In genomic region chr17:78963378-78963777, GRCh38 we compare ENCODE assay signal across 19 cellular contexts. TPM values are rescaled to one million over a fixed set of nuclear protein-coding genes. Genes with fewer than 3 reads are reported as not detected.
A peak's percentile ranks its signal among the peaks of the same experiment; 100 is the strongest.
DNase-seq lines count a peak whose midpoint lies in the region; ATAC-seq and TF ChIP-seq lines count a peak whose summit lies in the region.
"Had no signal": no experiment of that assay in that cellular context is flagged by ENCODE, and none has a peak within 500 bp of the region (broad histone marks: within the 10 kb centered on the region; RNA-seq: fewer than 3 reads in every experiment).

No MANE protein-coding gene starts in this region.

- DNase-seq in HCT116 (ENCODE audit: low read depth, low spot score) (no peak), T-helper 17 cell (no peak), osteoblast (ENCODE audit: insufficient read length, low spot score, missing footprints) (peak; percentile 23), head of caudate nucleus (no peak), T-cell (no peak)
- no peak for DNase-seq in activated CD8-positive, alpha-beta T cell treated with anti-CD3 and anti-CD28 coated beads, Interleukin-2, amount 10 ng/mL, durations not matched to agents 7 days and 5 days
- DNase-seq: CD4-positive, alpha-beta T cell; DMS 273 treated with DMSO at 0.1 percent for 48 hours; DMS53; DND-41; GOT3; H7; KBM-7 had no signal

- RAD21 ChIA-PET in HCT116 (lab: Charles Lee; ENCODE audit: low non-redundant PET in 1 of 2, low total read pairs in 2 of 2, uncharacterized antibody in 2 of 2, unreplicated experiment in 2 of 2): interaction anchor here in 1 of 2 experiments (0.7 kb wide), 1 partner anchor 226 kb away, joined by 3 read pairs; no protein-coding TSS in a partner anchor

- 0 out of 22 replicates have a peak, but pooled peaks cover 0 to 4% (median 0%) of the 10 kb centered on the region in 11 experiments for H3K9me3 ChIP-seq in BLaER1 treated with 17β-estradiol and CSF1 and Interleukin-3, amounts not matched to agents 10 nM and 100 nM (replicated peaks in 1 of 11)
- H3K9me3 ChIP-seq in HCT116 (ENCODE audit: control insufficient read depth in 1 of 2, insufficient read depth in 1 of 2, low read depth in 1 of 2, low read length in 2 of 2): no peaks in the 10 kb centered on the region
- no peaks in the 10 kb centered on the region for H3K9me3 ChIP-seq in T-helper 17 cell (ENCODE audit: control insufficient read depth, low read length, poor library complexity, severe bottlenecking)
- no peaks in the 10 kb centered on the region for H3K9me3 ChIP-seq in osteoblast (ENCODE audit: low read depth, low read length)

- H4K20me1 ChIP-seq in BLaER1 treated with 17β-estradiol and CSF1 and Interleukin-3, amounts not matched to agents 10 nM and 100 nM: no peaks in the 10 kb centered on the region; a peak in 1 of 22 replicates
- H4K20me1 ChIP-seq in HCT116 (ENCODE audit: insufficient read depth) (no peaks in the 10 kb centered on the region), osteoblast (ENCODE audit: insufficient read depth, low read length) (no peaks in the 10 kb centered on the region)

- peak overlapping the region in 8 of 11 experiments; percentile 43 to 82 (median 66); a peak in 13 of 22 replicates for H3K4me2 ChIP-seq in BLaER1 treated with 17β-estradiol and CSF1 and Interleukin-3, amounts not matched to agents 10 nM and 100 nM
- peak overlapping the region; percentile 59 for H3K4me2 ChIP-seq in HCT116 (ENCODE audit: low read length)
- no peak overlapping the region for H3K4me2 ChIP-seq in osteoblast (ENCODE audit: insufficient read depth, low read length)

- no peak overlapping the region for H3K27ac Mint-ChIP-seq in T-helper 17 cell
- no peak overlapping the region for H3K27ac Mint-ChIP-seq in activated CD8-positive, alpha-beta T cell treated with anti-CD3 and anti-CD28 coated beads, Interleukin-2, amount 10 ng/mL, durations not matched to agents 7 days and 5 days
- H3K27ac Mint-ChIP-seq in T-cell: no peak overlapping the region
- H3K27ac Mint-ChIP-seq: B cell; CD4-positive, alpha-beta T cell; IgD-negative memory B cell had no signal

- H3K4me3 Mint-ChIP-seq in T-helper 17 cell (peak overlapping the region; percentile 45), T-cell (no peak overlapping the region)
- H3K4me3 Mint-ChIP-seq in activated CD8-positive, alpha-beta T cell treated with anti-CD3 and anti-CD28 coated beads, Interleukin-2, amount 10 ng/mL, durations not matched to agents 7 days and 5 days: no peak overlapping the region
- H3K4me3 Mint-ChIP-seq: B cell; CD4-positive, alpha-beta T cell; IgD-negative memory B cell had no signal

- H3K27me3 ChIP-seq in BLaER1 treated with 17β-estradiol and CSF1 and Interleukin-3, amounts not matched to agents 10 nM and 100 nM: no peaks in the 10 kb centered on the region
- H3K27me3 ChIP-seq in HCT116 (ENCODE audit: insufficient read depth, low read length) (no peaks in the 10 kb centered on the region), osteoblast (ENCODE audit: insufficient read depth, low read length) (no peaks in the 10 kb centered on the region)

- BruUV-seq in HCT116 (replicated peaks; lab: Mats Ljungman, UMichigan): no TSS peak

- H3K9me3 Mint-ChIP-seq in activated CD8-positive, alpha-beta T cell treated with anti-CD3 and anti-CD28 coated beads, Interleukin-2, amount 10 ng/mL, durations not matched to agents 7 days and 5 days (ENCODE audit: insufficient read depth): no peaks in the 10 kb centered on the region
- H3K9me3 Mint-ChIP-seq in T-cell: no peaks in the 10 kb centered on the region
- H3K9me3 Mint-ChIP-seq: CD4-positive, alpha-beta T cell; IgD-negative memory B cell had no signal

- H3K27ac ChIP-seq in BLaER1 treated with 17β-estradiol and CSF1 and Interleukin-3, amounts not matched to agents 10 nM and 100 nM: peak overlapping the region in 4 of 11 experiments; percentile 4 to 54 (median 20); a peak in 4 of 22 replicates
- H3K27ac ChIP-seq in HCT116 (ENCODE audit: low read depth, low read length) (no peak overlapping the region), osteoblast (ENCODE audit: low read depth, low read length) (no peak overlapping the region)
- H3K27ac ChIP-seq: C4-2B had no signal

- no peak for TF ChIP-seq POLR2A in HCT116 (IDR thresholded peaks at IDR 0.05; ENCODE audit: borderline replicate concordance, extremely low read depth, insufficient read depth, insufficient read length)

- no peak overlapping the region for H3K9ac ChIP-seq in BLaER1 treated with 17β-estradiol and CSF1 and Interleukin-3, amounts not matched to agents 10 nM and 100 nM
- no peak overlapping the region for H3K9ac ChIP-seq in HCT116 (ENCODE audit: low read length)

- H3K27me3 Mint-ChIP-seq in T-helper 17 cell (peaks cover 6% of the 10 kb centered on the region), T-cell (peaks cover 0 to 3% of the 10 kb centered on the region in 2 donors)
- no peaks in the 10 kb centered on the region for H3K27me3 Mint-ChIP-seq in activated CD8-positive, alpha-beta T cell treated with anti-CD3 and anti-CD28 coated beads, Interleukin-2, amount 10 ng/mL, durations not matched to agents 7 days and 5 days (ENCODE audit: low read depth)
- H3K27me3 Mint-ChIP-seq: B cell; CD4-positive, alpha-beta T cell; IgD-negative memory B cell had no signal

- ATAC-seq in HCT116 (no peak), T-helper 17 cell (no peak), T-cell (replicated peaks in 1 of 4) (no peak), GM19397 (IDR thresholded peaks at IDR 0.05; ENCODE audit: unreplicated experiment) (no peak)
- no peak for ATAC-seq in activated CD8-positive, alpha-beta T cell treated with anti-CD3 and anti-CD28 coated beads, Interleukin-2, amount 10 ng/mL, durations not matched to agents 7 days and 5 days
- ATAC-seq: GM12878 had no signal

- intact Hi-C loops in HCT116 (cut with micrococcal nuclease): no loop called here
- intact Hi-C loops in head of caudate nucleus (cut with DNase I): no loop called here

- CTCF ChIA-PET in HCT116 (lab: Charles Lee) (interaction anchor here (4.9 kb wide), 1 partner anchor 8 kb away, joined by 21 read pairs; no protein-coding TSS in a partner anchor), T-cell (lab: Charles Lee) (interaction anchor here (0.6 to 0.7 kb wide), 2 partner anchors 393 to 432 kb away, joined by 3 to 4 read pairs; no protein-coding TSS in a partner anchor)
- CTCF ChIA-PET in activated CD8-positive, alpha-beta T cell treated with anti-CD3 and anti-CD28 coated beads, Interleukin-2, amount 10 ng/mL, durations not matched to agents 7 days and 5 days (lab: Charles Lee): no interaction called here

- H3K9me2 ChIP-seq in HCT116 (ENCODE audit: insufficient read depth): no peaks in the 10 kb centered on the region

- POLR2A ChIA-PET in HCT116 (lab: Charles Lee): no interaction called here
- POLR2A ChIA-PET in activated CD8-positive, alpha-beta T cell treated with anti-CD3 and anti-CD28 coated beads, Interleukin-2, amount 10 ng/mL, durations not matched to agents 7 days and 5 days (lab: Charles Lee): interaction anchor here (0.5 kb wide), 1 partner anchor 1686 kb away, joined by 3 read pairs; no protein-coding TSS in a partner anchor
- POLR2A ChIA-PET in T-cell (lab: Charles Lee): no interaction called here

- H3K4me1 Mint-ChIP-seq in T-helper 17 cell (peaks cover 5% of the 10 kb centered on the region), T-cell (no peaks in the 10 kb centered on the region)
- H3K4me1 Mint-ChIP-seq in activated CD8-positive, alpha-beta T cell treated with anti-CD3 and anti-CD28 coated beads, Interleukin-2, amount 10 ng/mL, durations not matched to agents 7 days and 5 days (ENCODE audit: low read depth): no peaks in the 10 kb centered on the region

- H2AFZ ChIP-seq in HCT116 (ENCODE audit: low read depth, low read length, poor library complexity, severe bottlenecking) (no peak overlapping the region), osteoblast (ENCODE audit: low read length) (no peak overlapping the region)

- H3K36me3 Mint-ChIP-seq in T-helper 17 cell (ENCODE audit: low read depth): no peaks in the 10 kb centered on the region
- peaks cover 2% of the 10 kb centered on the region for H3K36me3 Mint-ChIP-seq in activated CD8-positive, alpha-beta T cell treated with anti-CD3 and anti-CD28 coated beads, Interleukin-2, amount 10 ng/mL, durations not matched to agents 7 days and 5 days (ENCODE audit: low read depth)
- no peaks in the 10 kb centered on the region for H3K36me3 Mint-ChIP-seq in T-cell
- H3K36me3 Mint-ChIP-seq: IgD-negative memory B cell had no signal

- TF ChIP-seq CTCF in HCT116 (IDR thresholded peaks at IDR 0.05 in 2 of 3, conservative IDR thresholded peaks at IDR 0.05 in 1 of 3; ENCODE audit: borderline replicate concordance in 1 of 3, insufficient read depth in 1 of 3, low read depth in 2 of 3, low read length in 2 of 3) (no peak), osteoblast (IDR thresholded peaks at IDR 0.05; ENCODE audit: extremely low read depth, low read depth, low read length) (no peak)

- H3K79me2 ChIP-seq in HCT116 (ENCODE audit: insufficient read depth, low read length) (no peaks in the 10 kb centered on the region), osteoblast (ENCODE audit: insufficient read depth, low read length) (no peaks in the 10 kb centered on the region)

- no peaks in the 10 kb centered on the region for H3K36me3 ChIP-seq in BLaER1 treated with 17β-estradiol and CSF1 and Interleukin-3, amounts not matched to agents 10 nM and 100 nM
- H3K36me3 ChIP-seq in HCT116 (ENCODE audit: control insufficient read depth in 1 of 2, insufficient read depth in 2 of 2, low read length in 2 of 2): peaks cover 0 to 2% of the 10 kb centered on the region in 2 experiments; a peak in 2 of 4 replicates
- H3K36me3 ChIP-seq in osteoblast (ENCODE audit: insufficient read depth, low read length): no peaks in the 10 kb centered on the region

- H3K4me1 ChIP-seq in BLaER1 treated with 17β-estradiol and CSF1 and Interleukin-3, amounts not matched to agents 10 nM and 100 nM: peaks cover 9 to 77% (median 60%) of the 10 kb centered on the region in 10 experiments; a peak in 19 of 20 replicates
- H3K4me1 ChIP-seq in HCT116 (ENCODE audit: control insufficient read depth in 1 of 2, insufficient read depth in 2 of 2, low read length in 2 of 2): peaks cover 19 to 55% of the 10 kb centered on the region in 2 experiments
- peaks cover 7% of the 10 kb centered on the region for H3K4me1 ChIP-seq in osteoblast (ENCODE audit: insufficient read depth, low read length)

- H3K4me3 ChIP-seq in BLaER1 treated with 17β-estradiol and CSF1 and Interleukin-3, amounts not matched to agents 10 nM and 100 nM: no peak overlapping the region
- H3K4me3 ChIP-seq in HCT116 (replicated peaks in 1 of 2; ENCODE audit: low read depth in 1 of 2, low read length in 2 of 2) (no peak overlapping the region), osteoblast (ENCODE audit: insufficient read depth, low read length) (no peak overlapping the region)
- H3K4me3 ChIP-seq: GM12878 had no signal

- TF ChIP-seq RAD21 in HCT116 (IDR thresholded peaks at IDR 0.05; ENCODE audit: low read depth): no peak

RNA-seq across cellular contexts. Expression of gene LGALS3BP, which starts 16.3 kb away (rescaled TPM):
- total RNA-seq in HCT116 (2021; ENCODE audit: unreplicated experiment) (389 TPM), T-helper 17 cell (10 to 100 TPM; 31.7 to 45.2 TPM), osteoblast (388 and 457 TPM in 2 replicates), T-cell (10 to 100 TPM; 28.2 to 80.7 (median 51.6) TPM)
- 454 and 562 TPM in 2 replicates for polyA plus RNA-seq in HCT116 (2012)
- total RNA-seq in activated CD8-positive, alpha-beta T cell treated with anti-CD3 and anti-CD28 coated beads, Interleukin-2, amount 10 ng/mL, durations not matched to agents 7 days and 5 days: 100 to 1,000 TPM; 172 to 181 TPM

RNA-seq across cellular contexts. Expression of gene TIMP2, which starts 38.2 kb away (rescaled TPM):
- 64.8 TPM for total RNA-seq in HCT116 (2021; ENCODE audit: unreplicated experiment)
- polyA plus RNA-seq in HCT116 (2012): 42.7 and 52.9 TPM in 2 replicates
- 1 to 10 TPM; 4.1 to 6.7 TPM for total RNA-seq in T-helper 17 cell
- 164 and 171 TPM in 2 replicates for total RNA-seq in osteoblast
- 1 to 10 TPM; 3.6 to 3.8 TPM for total RNA-seq in activated CD8-positive, alpha-beta T cell treated with anti-CD3 and anti-CD28 coated beads, Interleukin-2, amount 10 ng/mL, durations not matched to agents 7 days and 5 days
- 1 to 10 TPM; 5.1 to 6.7 (median 6.5) TPM for total RNA-seq in T-cell

RNA-seq across cellular contexts. Expression of gene CANT1, which starts 46.2 kb away (rescaled TPM):
- total RNA-seq in HCT116 (2021; ENCODE audit: unreplicated experiment) (97.1 TPM), T-helper 17 cell (10 to 100 TPM; 47.8 to 50.2 TPM), osteoblast (49.2 and 51.3 TPM in 2 replicates), T-cell (10 to 100 TPM; 46.2 to 63.1 (median 57.7) TPM)
- polyA plus RNA-seq in HCT116 (2012): 85.2 and 106 TPM in 2 replicates
- total RNA-seq in activated CD8-positive, alpha-beta T cell treated with anti-CD3 and anti-CD28 coated beads, Interleukin-2, amount 10 ng/mL, durations not matched to agents 7 days and 5 days: 10 to 100 TPM; 74.4 to 78.5 TPM
